Comparison of ENCODE assay signal across 9 cellular contexts in genomic region chr20:63653974-63654680, GRCh38. TPM values are rescaled to one million over a fixed set of nuclear protein-coding genes. Genes with fewer than 3 reads are reported as not detected.
DNase-seq lines count a peak whose midpoint lies in the region; ATAC-seq, FAIRE-seq and TF ChIP-seq lines count a peak whose summit lies in the region.
"Had no signal": no experiment of that assay in that cellular context is flagged by ENCODE, and none has a peak within 500 bp of the region (broad histone marks: within the 10 kb centered on the region; RNA-seq: fewer than 3 reads in every experiment).

No MANE protein-coding gene starts in this region.

- TF ChIP-seq POLR2A in uterus (IDR thresholded peaks at IDR 0.05) (no peak), H54 (IDR thresholded peaks at IDR 0.05; ENCODE audit: low read depth, low read length) (no peak)

- H3K27ac ChIP-seq in heart right ventricle (peak overlapping the region in 8 of 10 donors; percentile 60 to 83 (median 76)), muscle layer of colon (ENCODE audit: low read depth, low read length) (peak overlapping the region; percentile 34), uterus (peak overlapping the region; percentile 67 to 72)

- intact Hi-C loops in heart right ventricle (cut with DNase I) = loop anchor here in 1 of 10 donors (10.0 kb wide), 1 partner anchor 81 kb away; the partner anchor contains the start of genes LIME1 and SLC2A4RG
- intact Hi-C loops in cardiac septum (cut with DNase I) = no loop called here
- intact Hi-C loops in uterus (cut with DNase I; ENCODE audit: low total_unique reads) = no loop called here

- peak overlapping the region; percentile 87 to 99 (median 96) for H3K27ac Mint-ChIP-seq in brain

- H3K4me1 Mint-ChIP-seq in brain = peaks cover 45% of the 10 kb centered on the region

- H3K4me3 ChIP-seq in heart right ventricle (peak overlapping the region in 9 of 10 donors; percentile 16 to 66 (median 63)), muscle layer of colon (ENCODE audit: low read depth in 1 of 2, low read length in 2 of 2) (peak overlapping the region; percentile 49 to 54), uterus (peak overlapping the region; percentile 38 to 59)

- FAIRE-seq in H54 (lab: Jason Lieb, UNC) = no peak
- FAIRE-seq: TTC549 had no signal

- H3K9me3 Mint-ChIP-seq in brain = peaks cover 0 to 3% (median 0%) of the 10 kb centered on the region in 5 experiments

- DNase-seq in heart right ventricle (no peak), cardiac septum (ENCODE audit: low spot score) (no peak), uterus (no peak), left lobe of liver (ENCODE audit: low spot score) (no peak), H54 (ENCODE audit: insufficient read length, low spot score) (no peak)

- H3K36me3 Mint-ChIP-seq in brain = no peaks in the 10 kb centered on the region

- H3K36me3 ChIP-seq in heart right ventricle (no peaks in the 10 kb centered on the region), muscle layer of colon (ENCODE audit: insufficient read depth, low read length) (no peaks in the 10 kb centered on the region), uterus (no peaks in the 10 kb centered on the region)

- no peak overlapping the region for H3K9ac ChIP-seq in muscle layer of colon (ENCODE audit: low read length)

- peaks cover 0 to 23% (median 10%) of the 10 kb centered on the region in 7 donors for H3K27me3 ChIP-seq in heart right ventricle
- H3K27me3 ChIP-seq in muscle layer of colon (ENCODE audit: control insufficient read depth in 1 of 2, insufficient read depth in 2 of 2, low read length in 2 of 2) = peaks cover 0 to 11% of the 10 kb centered on the region in 2 donors
- H3K27me3 ChIP-seq in uterus = no peaks in the 10 kb centered on the region

- ATAC-seq in heart right ventricle (no peak), HG02642 (IDR thresholded peaks at IDR 0.05; ENCODE audit: poor library complexity, unreplicated experiment) (no peak), left lobe of liver (no peak)

- TF ChIP-seq CTCF in heart right ventricle (IDR thresholded peaks at IDR 0.05) (no peak), brain (conservative IDR thresholded peaks at IDR 0.05) (no peak), uterus (IDR thresholded peaks at IDR 0.05) (no peak)

- 49 to 55% methylated on average over 14 to 15 of the region's 15 CpGs for WGBS in heart right ventricle, 2 donors

- H3K9me3 ChIP-seq in heart right ventricle (no peaks in the 10 kb centered on the region), muscle layer of colon (ENCODE audit: low read length) (no peaks in the 10 kb centered on the region), uterus (no peaks in the 10 kb centered on the region)

- H3K4me1 ChIP-seq in heart right ventricle (peaks cover 14 to 44% (median 38%) of the 10 kb centered on the region in 9 donors), muscle layer of colon (ENCODE audit: insufficient read depth, low read length) (peaks cover 36% of the 10 kb centered on the region), uterus (peaks cover 6 to 10% of the 10 kb centered on the region in 2 donors)

- peak overlapping the region; percentile 51 to 82 (median 80) for H3K4me3 Mint-ChIP-seq in brain

- H3K27me3 Mint-ChIP-seq in brain = peaks cover 8% of the 10 kb centered on the region

RNA-seq across cellular contexts. Expression of gene STMN3, which starts 0.9 kb away (rescaled TPM):
- total RNA-seq in heart right ventricle = 1 to 10 TPM; 1.7 to 9.9 (median 3.9) TPM
- 1 to 10 TPM; 9.7 TPM for polyA plus RNA-seq in heart right ventricle
- 8.8 TPM for total RNA-seq in cardiac septum
- polyA plus RNA-seq in brain (ENCODE audit: insufficient read depth, low read depth, low replicate concordance) = 455 TPM
- 10 to 100 TPM in 3 of 4 donors, 1 to 10 TPM in 1; 9.2 to 30.5 (median 20.9) TPM for total RNA-seq in uterus
- 1.5 TPM for total RNA-seq in left lobe of liver

RNA-seq across cellular contexts. Expression of gene RTEL1, which starts 4.0 kb away (rescaled TPM):
- total RNA-seq in heart right ventricle (10 to 100 TPM in 5 of 10 donors, 1 to 10 TPM in 5; 6.1 to 14.5 (median 10.3) TPM), cardiac septum (10.5 TPM), uterus (10 to 100 TPM; 17.4 to 56.5 (median 26.6) TPM), left lobe of liver (13.8 TPM)
- polyA plus RNA-seq in heart right ventricle (10 to 100 TPM in 1 of 2 donors, 1 to 10 TPM in 1; 5.3 to 18.8 TPM), brain (ENCODE audit: insufficient read depth, low read depth, low replicate concordance) (8.6 TPM)

RNA-seq across cellular contexts. Expression of gene GMEB2, which starts 27.2 kb away (rescaled TPM):
- total RNA-seq in heart right ventricle = 1 to 10 TPM; 4.9 to 7.5 (median 5.8) TPM
- 1 to 10 TPM; 6.0 to 8.2 TPM for polyA plus RNA-seq in heart right ventricle
- total RNA-seq in cardiac septum = 6.8 TPM
- polyA plus RNA-seq in brain (ENCODE audit: insufficient read depth, low read depth, low replicate concordance) = 13.6 TPM
- 10 to 100 TPM in 2 of 4 donors, 1 to 10 TPM in 2; 2.1 to 24.8 (median 11.5) TPM for total RNA-seq in uterus
- 4.5 TPM for total RNA-seq in left lobe of liver

RNA-seq across cellular contexts. Expression of gene TNFRSF6B, which starts 42.3 kb away (rescaled TPM):
- total RNA-seq in heart right ventricle (1 to 10 TPM in 4 of 10 donors, under 1 TPM in 6; 0.26 to 5.1 (median 0.57) TPM), cardiac septum (not detected), uterus (1 to 10 TPM in 1 of 4 donors, under 1 TPM in 1, not detected in 2; 0.83 to 4.1 TPM), left lobe of liver (0.40 TPM)
- polyA plus RNA-seq in heart right ventricle (10 to 100 TPM; 11.7 to 12.5 TPM), brain (ENCODE audit: insufficient read depth, low read depth, low replicate concordance) (7.1 TPM)

RNA-seq across cellular contexts. Expression of gene ARFRP1, which starts 53.6 kb away (rescaled TPM):
- total RNA-seq in heart right ventricle = 10 to 100 TPM; 34.9 to 51.6 (median 38.8) TPM
- polyA plus RNA-seq in heart right ventricle = 10 to 100 TPM; 43.2 to 59.1 TPM
- 40.3 TPM for total RNA-seq in cardiac septum
- 49.6 TPM for polyA plus RNA-seq in brain (ENCODE audit: insufficient read depth, low read depth, low replicate concordance)
- 10 to 100 TPM; 26.1 to 59.8 (median 33.5) TPM for total RNA-seq in uterus
- 23.6 TPM for total RNA-seq in left lobe of liver
